8 cellular contexts compared by ENCODE assay signal in the genomic region with DNA sequence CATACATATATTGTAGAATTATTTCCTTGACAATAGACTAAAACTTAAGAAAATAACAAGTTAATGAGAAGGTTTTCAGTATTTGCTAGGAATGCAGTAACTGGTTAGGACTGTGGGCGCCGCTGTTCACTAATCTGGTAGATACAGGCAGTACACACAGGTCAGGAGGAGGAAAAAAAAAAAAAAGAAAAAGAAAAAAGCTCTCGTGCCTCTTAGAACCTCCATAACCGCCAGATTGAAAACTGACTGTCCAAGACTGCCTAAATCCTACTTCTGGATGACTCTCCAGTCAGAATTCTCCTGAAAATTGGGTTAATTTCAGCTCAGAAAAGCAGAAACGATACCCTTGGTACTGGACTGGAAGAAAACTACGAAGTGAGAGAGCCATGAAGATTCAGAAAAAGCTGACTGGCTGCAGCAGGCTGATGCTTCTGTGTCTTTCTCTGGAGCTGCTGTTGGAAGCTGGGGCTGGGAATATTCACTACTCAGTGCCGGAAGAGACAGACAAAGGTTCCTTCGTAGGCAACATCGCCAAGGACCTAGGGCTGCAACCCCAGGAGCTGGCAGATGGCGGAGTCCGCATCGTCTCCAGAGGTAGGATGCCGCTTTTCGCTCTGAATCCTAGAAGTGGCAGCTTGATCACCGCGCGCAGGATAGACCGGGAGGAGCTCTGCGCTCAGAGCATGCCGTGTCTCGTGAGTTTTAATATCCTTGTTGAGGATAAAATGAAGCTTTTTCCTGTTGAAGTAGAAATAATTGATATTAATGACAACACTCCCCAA. TPM values are rescaled to one million over a fixed set of nuclear protein-coding genes. Genes with fewer than 3 reads are reported as not detected.
A peak's percentile ranks its signal among the peaks of the same experiment; 100 is the strongest.
DNase-seq lines count a peak whose midpoint lies in the region; ATAC-seq lines count a peak whose summit lies in the region.

A gene (plus strand): TSS at position 216 of the 782 bp plus-strand sequence.

- peak; percentile 71 for DNase-seq in EH (ENCODE audit: low read depth)
- DNase-seq in SK-MEL-5 (ENCODE audit: low read depth, low spot score) = peak; percentile 60
- peak; percentile 22 for DNase-seq in fibroblast of the conjunctiva (ENCODE audit: low read depth)
- DNase-seq in NCI-H345 treated with DMSO at 0.1 percent for 48 hours (lab: John Stamatoyannopoulos, UW; ENCODE audit: unreplicated experiment) = no peak
- no peak for DNase-seq in GDM1 (lab: John Stamatoyannopoulos, UW)

- in situ Hi-C loops in SK-MEL-5 (cut with HindIII; ENCODE audit: low pct_unique_long_range_greater_than_20kb, low sequenced_read_pairs) = no loop called here

- ATAC-seq in HG02642 (IDR thresholded peaks at IDR 0.05; ENCODE audit: poor library complexity, unreplicated experiment) = peak; percentile 42
- ATAC-seq in esophagus mucosa = no peak
- ATAC-seq in GM18907 (IDR thresholded peaks at IDR 0.05; ENCODE audit: unreplicated experiment) = no peak

RNA-seq across cellular contexts. Expression of the gene that starts here (rescaled TPM):
- 0.63 and 0.67 TPM in 2 replicates for total RNA-seq in SK-MEL-5 (2014; rRNA removed; shearing (Covaris generic))
- 0.88 and 1.9 TPM in 2 replicates for polyA plus RNA-seq in SK-MEL-5 (2015; cell fraction: cytosol; rRNA removed)
- 0.38 and 1.1 TPM in 2 replicates for polyA plus RNA-seq in SK-MEL-5 (2015; cell fraction: nucleus; rRNA removed)
- total RNA-seq in esophagus mucosa = 0.40 TPM

Comparison
In these comparisons a context has a peak if more than half of its experiments do, and no peak if none do; other contexts are left out.
1. DNase-seq: peak in EH (single experiment), SK-MEL-5 (single experiment) and fibroblast of the conjunctiva (single experiment); none in NCI-H345 treated with DMSO at 0.1 percent for 48 hours (single experiment) and GDM1 (single experiment).